Comparison of ENCODE assay signal across 16 cellular contexts in the genomic region with DNA sequence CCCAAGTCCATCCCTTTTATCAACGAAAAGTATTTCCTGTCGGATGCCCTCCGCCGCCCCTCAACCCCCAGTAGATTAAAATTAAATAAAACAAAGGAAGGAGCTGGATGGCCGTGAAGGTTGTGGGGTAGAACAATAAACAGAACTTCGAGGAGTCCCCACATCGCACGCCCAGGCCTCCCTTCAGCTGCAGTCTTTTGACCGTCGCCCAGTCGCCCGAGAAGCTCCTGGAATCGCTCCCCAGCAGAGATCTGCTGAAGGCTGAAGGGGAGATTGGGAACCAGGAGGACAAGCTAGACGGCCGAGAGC. TPM values are rescaled to one million over a fixed set of nuclear protein-coding genes. Genes with fewer than 3 reads are reported as not detected.
DNase-seq lines count a peak whose midpoint lies in the region; ATAC-seq and TF ChIP-seq lines count a peak whose summit lies in the region.
"Had no signal": no experiment of that assay in that cellular context is flagged by ENCODE, and none has a peak within 500 bp of the region (broad histone marks: within the 10 kb centered on the region; RNA-seq: fewer than 3 reads in every experiment).

No MANE protein-coding gene starts in this region.

- ATAC-seq in stimulated activated naive CD8-positive, alpha-beta T cell treated with anti-CD3 and anti-CD28 coated beads, Interleukin-15, Interleukin-2, amounts not matched to agents 100 U/mL and 50 U/mL, for 24 hours, result no peak
- no peak for ATAC-seq in activated naive CD8-positive, alpha-beta T cell treated with anti-CD3 and anti-CD28 coated beads, Interleukin-2, amount 10 ng/mL, durations not matched to agents 7 days and 5 days (ENCODE audit: low read depth)
- no peak for ATAC-seq in naive thymus-derived CD8-positive, alpha-beta T cell
- ATAC-seq in GM18505 (IDR thresholded peaks at IDR 0.05; ENCODE audit: unreplicated experiment), result no peak
- ATAC-seq in GM21423 (IDR thresholded peaks at IDR 0.05; ENCODE audit: unreplicated experiment), result no peak
- ATAC-seq: left ventricle myocardium superior, sciatic nerve had no signal

- H3K4me1 Mint-ChIP-seq in stimulated activated naive CD8-positive, alpha-beta T cell treated with anti-CD3 and anti-CD28 coated beads, Interleukin-15, Interleukin-2, amounts not matched to agents 100 ng/mL and 50 ng/mL, for 24 hours (ENCODE audit: low read depth), result peaks cover 33% of the 10 kb centered on the region
- H3K4me1 Mint-ChIP-seq in activated naive CD8-positive, alpha-beta T cell treated with anti-CD3 and anti-CD28 coated beads, Interleukin-2, amount 10 ng/mL, durations not matched to agents 7 days and 5 days, result peaks cover 15% of the 10 kb centered on the region
- H3K4me1 Mint-ChIP-seq in naive thymus-derived CD8-positive, alpha-beta T cell, result peaks cover 14 to 30% (median 18%) of the 10 kb centered on the region in 4 donors

- no peak for TF ChIP-seq POLR2A in GM18505 (IDR thresholded peaks at IDR 0.05; ENCODE audit: borderline replicate concordance, extremely low read depth, insufficient read depth, insufficient read length)

- POLR2A ChIA-PET in activated naive CD8-positive, alpha-beta T cell treated with anti-CD3 and anti-CD28 coated beads, Interleukin-2, amount 10 ng/mL, durations not matched to agents 7 days and 5 days (lab: Charles Lee), result no interaction called here
- POLR2A ChIA-PET in naive thymus-derived CD8-positive, alpha-beta T cell (lab: Charles Lee), result no interaction called here

- no peak overlapping the region for H3K27ac Mint-ChIP-seq in stimulated activated naive CD8-positive, alpha-beta T cell treated with anti-CD3 and anti-CD28 coated beads, Interleukin-15, Interleukin-2, amounts not matched to agents 100 ng/mL and 50 ng/mL, for 24 hours
- H3K27ac Mint-ChIP-seq in activated naive CD8-positive, alpha-beta T cell treated with anti-CD3 and anti-CD28 coated beads, Interleukin-2, amount 10 ng/mL, durations not matched to agents 7 days and 5 days, result peak overlapping the region; percentile 69
- peak overlapping the region in 2 of 10 donors; percentile 5 to 28 for H3K27ac Mint-ChIP-seq in naive thymus-derived CD8-positive, alpha-beta T cell

- H3K36me3 Mint-ChIP-seq in stimulated activated naive CD8-positive, alpha-beta T cell treated with anti-CD3 and anti-CD28 coated beads, Interleukin-15, Interleukin-2, amounts not matched to agents 100 ng/mL and 50 ng/mL, for 24 hours (ENCODE audit: low read depth), result peaks cover 17% of the 10 kb centered on the region
- H3K36me3 Mint-ChIP-seq in activated naive CD8-positive, alpha-beta T cell treated with anti-CD3 and anti-CD28 coated beads, Interleukin-2, amount 10 ng/mL, durations not matched to agents 7 days and 5 days, result peaks cover 7% of the 10 kb centered on the region
- H3K36me3 Mint-ChIP-seq in naive thymus-derived CD8-positive, alpha-beta T cell, result peaks cover 14 to 33% (median 31%) of the 10 kb centered on the region in 3 donors

- peaks cover 90% of the 10 kb centered on the region for H3K27me3 Mint-ChIP-seq in stimulated activated naive CD8-positive, alpha-beta T cell treated with anti-CD3 and anti-CD28 coated beads, Interleukin-15, Interleukin-2, amounts not matched to agents 100 ng/mL and 50 ng/mL, for 24 hours
- H3K27me3 Mint-ChIP-seq in activated naive CD8-positive, alpha-beta T cell treated with anti-CD3 and anti-CD28 coated beads, Interleukin-2, amount 10 ng/mL, durations not matched to agents 7 days and 5 days, result peaks cover 94% of the 10 kb centered on the region
- peaks cover 46 to 99% (median 76%) of the 10 kb centered on the region in 5 donors for H3K27me3 Mint-ChIP-seq in naive thymus-derived CD8-positive, alpha-beta T cell

- peak overlapping the region; percentile 63 for H3K4me3 Mint-ChIP-seq in stimulated activated naive CD8-positive, alpha-beta T cell treated with anti-CD3 and anti-CD28 coated beads, Interleukin-15, Interleukin-2, amounts not matched to agents 100 ng/mL and 50 ng/mL, for 24 hours
- H3K4me3 Mint-ChIP-seq in activated naive CD8-positive, alpha-beta T cell treated with anti-CD3 and anti-CD28 coated beads, Interleukin-2, amount 10 ng/mL, durations not matched to agents 7 days and 5 days, result peak overlapping the region; percentile 37
- peak overlapping the region in 8 of 10 donors; percentile 10 to 67 (median 48) for H3K4me3 Mint-ChIP-seq in naive thymus-derived CD8-positive, alpha-beta T cell

- H3K9me3 Mint-ChIP-seq in stimulated activated naive CD8-positive, alpha-beta T cell treated with anti-CD3 and anti-CD28 coated beads, Interleukin-15, Interleukin-2, amounts not matched to agents 100 ng/mL and 50 ng/mL, for 24 hours, result peaks cover 5% of the 10 kb centered on the region
- peaks cover 3% of the 10 kb centered on the region for H3K9me3 Mint-ChIP-seq in activated naive CD8-positive, alpha-beta T cell treated with anti-CD3 and anti-CD28 coated beads, Interleukin-2, amount 10 ng/mL, durations not matched to agents 7 days and 5 days
- H3K9me3 Mint-ChIP-seq in naive thymus-derived CD8-positive, alpha-beta T cell, result peaks cover 8 to 48% (median 16%) of the 10 kb centered on the region in 9 donors

- DNase-seq in stimulated activated naive CD8-positive, alpha-beta T cell treated with anti-CD3 and anti-CD28 coated beads, Interleukin-15, Interleukin-2, amounts not matched to agents 100 U/mL and 50 U/mL, for 24 hours, result no peak
- DNase-seq in activated naive CD8-positive, alpha-beta T cell treated with anti-CD3 and anti-CD28 coated beads, Interleukin-2, amount 10 ng/mL, durations not matched to agents 7 days and 5 days, result no peak
- DNase-seq in naive thymus-derived CD8-positive, alpha-beta T cell, result no peak
- DNase-seq in NCI-H1092 (lab: John Stamatoyannopoulos, UW), result no peak
- DNase-seq in globus pallidus (ENCODE audit: low spot score), result no peak
- DNase-seq: activated CD4-positive, alpha-beta T cell treated with anti-CD3 and anti-CD28 coated beads, Interleukin-2, amount 50 U/mL, for 1 hour; activated gamma-delta T cell treated with Interleukin-2 at 50 U/mL for 16 hours; brain microvascular endothelial cell; IMR-90; left ventricle myocardium superior; T-helper 9 cell had no signal

RNA-seq across cellular contexts. Expression of a gene that starts 0.9 kb away (rescaled TPM):
- total RNA-seq in activated naive CD8-positive, alpha-beta T cell treated with anti-CD3 and anti-CD28 coated beads, Interleukin-2, amount 10 ng/mL, durations not matched to agents 7 days and 5 days, result not detected
- not detected for total RNA-seq in naive thymus-derived CD8-positive, alpha-beta T cell
- polyA plus RNA-seq in naive thymus-derived CD8-positive, alpha-beta T cell, result not detected
- total RNA-seq: IMR-90, left ventricle myocardium superior, sciatic nerve, tibial nerve had no signal
- polyA plus RNA-seq: IMR-90 had no signal
